ENCODE assay signal across 10 cellular contexts in genomic region chr17:61451538-61452300, GRCh38. TPM values are rescaled to one million over a fixed set of nuclear protein-coding genes. Genes with fewer than 3 reads are reported as not detected.
DNase-seq lines count a peak whose midpoint lies in the region; ATAC-seq, FAIRE-seq and TF ChIP-seq lines count a peak whose summit lies in the region.
"Had no signal": no experiment of that assay in that cellular context is flagged by ENCODE, and none has a peak within 500 bp of the region (broad histone marks: within the 10 kb centered on the region; RNA-seq: fewer than 3 reads in every experiment).

No MANE protein-coding gene starts in this region.

- peaks cover 68 to 90% of the 10 kb centered on the region in 2 experiments for H3K27me3 ChIP-seq in endothelial cell of umbilical vein (ENCODE audit: control insufficient read depth in 2 of 2, insufficient read depth in 2 of 2, low read length in 2 of 2)
- H3K27me3 ChIP-seq in transverse colon, result peaks cover 99% of the 10 kb centered on the region

- peaks cover 2% of the 10 kb centered on the region for H4K20me1 ChIP-seq in endothelial cell of umbilical vein (replicated peaks; ENCODE audit: control insufficient read depth, extremely low read depth, insufficient read depth, low read length)

- H3K9me3 ChIP-seq in endothelial cell of umbilical vein (replicated peaks; ENCODE audit: control insufficient read depth, insufficient read depth, low read length), result no peaks in the 10 kb centered on the region
- no peaks in the 10 kb centered on the region for H3K9me3 ChIP-seq in mesodermal cell (ENCODE audit: control insufficient read depth, low read length)
- H3K9me3 ChIP-seq in transverse colon, result no peaks in the 10 kb centered on the region

- H3K27ac ChIP-seq in endothelial cell of umbilical vein (ENCODE audit: insufficient read depth, low read depth, low read length), result no peak overlapping the region
- no peak overlapping the region for H3K27ac ChIP-seq in mesodermal cell (ENCODE audit: low read depth, low read length, severe bottlenecking)
- H3K27ac ChIP-seq in transverse colon, result no peak overlapping the region

- H3K9me1 ChIP-seq in endothelial cell of umbilical vein (replicated peaks; ENCODE audit: control insufficient read depth, extremely low read depth, insufficient read depth, low read length), result no peaks in the 10 kb centered on the region

- no peaks in the 10 kb centered on the region for H3K36me3 ChIP-seq in endothelial cell of umbilical vein (ENCODE audit: control insufficient read depth in 2 of 2, extremely low read depth in 1 of 2, insufficient read depth in 2 of 2, low read length in 2 of 2)
- no peaks in the 10 kb centered on the region for H3K36me3 ChIP-seq in mesodermal cell (ENCODE audit: control insufficient read depth, insufficient read depth, low read length)
- no peaks in the 10 kb centered on the region for H3K36me3 ChIP-seq in transverse colon

- H3K4me1 ChIP-seq in endothelial cell of umbilical vein (ENCODE audit: control insufficient read depth, extremely low read depth, insufficient read depth, low read length), result peaks cover 3% of the 10 kb centered on the region
- H3K4me1 ChIP-seq in mesodermal cell (ENCODE audit: control insufficient read depth, insufficient read depth, low read length, poor library complexity, severe bottlenecking), result peaks cover 15% of the 10 kb centered on the region
- peaks cover 18 to 30% (median 21%) of the 10 kb centered on the region in 4 donors for H3K4me1 ChIP-seq in transverse colon

- BruUV-seq in endothelial cell of umbilical vein (replicated peaks; lab: Mats Ljungman, UMichigan), result no TSS peak

- TF ChIP-seq EP300 in transverse colon (IDR thresholded peaks at IDR 0.05; ENCODE audit: low read depth), result no peak

- POLR2A ChIA-PET in activated naive CD8-positive, alpha-beta T cell treated with anti-CD3 and anti-CD28 coated beads, Interleukin-2, amount 10 ng/mL, durations not matched to agents 7 days and 5 days (lab: Charles Lee), result no interaction called here
- POLR2A ChIA-PET in endothelial cell of umbilical vein (lab: Charles Lee), result no interaction called here

- TF ChIP-seq POLR2A in endothelial cell of umbilical vein (IDR thresholded peaks at IDR 0.05; ENCODE audit: low read depth, low read length) (no peak), transverse colon (IDR thresholded peaks at IDR 0.05) (no peak)

- dilution Hi-C loops in endothelial cell of umbilical vein (cut with MboI; ENCODE audit: extremely low pct_ligation_motif_present, low sequenced_read_pairs), result no loop called here

- no peak for TF ChIP-seq CTCF in endothelial cell of umbilical vein (IDR thresholded peaks at IDR 0.05; ENCODE audit: extremely low read depth in 1 of 2, insufficient read depth in 1 of 2, low read depth in 1 of 2, low read length in 2 of 2)
- no peak for TF ChIP-seq CTCF in transverse colon (IDR thresholded peaks at IDR 0.05)

- H2AFZ ChIP-seq in endothelial cell of umbilical vein (ENCODE audit: low read depth, low read length), result no peak overlapping the region

- no peak overlapping the region for H3K4me3 Mint-ChIP-seq in activated naive CD8-positive, alpha-beta T cell treated with anti-CD3 and anti-CD28 coated beads, Interleukin-2, amount 10 ng/mL, durations not matched to agents 7 days and 5 days
- H3K4me3 Mint-ChIP-seq in activated naive CD8-positive, alpha-beta T cell treated with anti-CD3 and anti-CD28 coated beads, Interleukin-2, amount 50 U/mL, for 24 hours, result no peak overlapping the region

- no peaks in the 10 kb centered on the region for H3K9me3 Mint-ChIP-seq in activated naive CD8-positive, alpha-beta T cell treated with anti-CD3 and anti-CD28 coated beads, Interleukin-2, amount 10 ng/mL, durations not matched to agents 7 days and 5 days
- H3K9me3 Mint-ChIP-seq in activated naive CD8-positive, alpha-beta T cell treated with anti-CD3 and anti-CD28 coated beads, Interleukin-2, amount 50 U/mL, for 24 hours, result no peaks in the 10 kb centered on the region

- H3K36me3 Mint-ChIP-seq in activated naive CD8-positive, alpha-beta T cell treated with anti-CD3 and anti-CD28 coated beads, Interleukin-2, amount 10 ng/mL, durations not matched to agents 7 days and 5 days, result no peaks in the 10 kb centered on the region
- no peaks in the 10 kb centered on the region for H3K36me3 Mint-ChIP-seq in activated naive CD8-positive, alpha-beta T cell treated with anti-CD3 and anti-CD28 coated beads, Interleukin-2, amount 50 U/mL, for 24 hours (ENCODE audit: low read depth)

- FAIRE-seq in endothelial cell of umbilical vein (lab: Jason Lieb, UNC), result no peak

- CTCF ChIA-PET in endothelial cell of umbilical vein (lab: Charles Lee), result interaction anchor here (2.0 kb wide), 1 partner anchor 16 kb away, joined by 7 read pairs; no protein-coding TSS in a partner anchor

- peak; percentile 14 for ATAC-seq in activated naive CD8-positive, alpha-beta T cell treated with anti-CD3 and anti-CD28 coated beads, Interleukin-2, amount 10 ng/mL, durations not matched to agents 7 days and 5 days (ENCODE audit: low read depth)
- ATAC-seq in activated naive CD8-positive, alpha-beta T cell treated with anti-CD3 and anti-CD28 coated beads, Interleukin-2, amount 50 U/mL, for 24 hours, result no peak

- no peak overlapping the region for H3K4me3 ChIP-seq in endothelial cell of umbilical vein (replicated peaks in 1 of 3; ENCODE audit: insufficient read depth in 1 of 3, low read depth in 1 of 3, low read length in 3 of 3)
- H3K4me3 ChIP-seq in mesodermal cell (ENCODE audit: extremely low read depth, insufficient read depth, low read length, poor library complexity, severe bottlenecking), result peak overlapping the region; percentile 29
- H3K4me3 ChIP-seq in transverse colon, result peak overlapping the region in 3 of 4 donors; percentile 5 to 42 (median 24)

- no peak for DNase-seq in activated naive CD8-positive, alpha-beta T cell treated with anti-CD3 and anti-CD28 coated beads, Interleukin-2, amount 10 ng/mL, durations not matched to agents 7 days and 5 days
- no peak for DNase-seq in activated naive CD8-positive, alpha-beta T cell treated with anti-CD3 and anti-CD28 coated beads, Interleukin-2, amount 50 U/mL, for 24 hours
- DNase-seq in endothelial cell of umbilical vein (ENCODE audit: low read depth, low spot score), result no peak
- DNase-seq in transverse colon, result no peak
- DNase-seq in NCI-H82 (lab: John Stamatoyannopoulos, UW), result no peak
- no peak for DNase-seq in activated CD4-positive, alpha-beta T cell treated with anti-CD3 and anti-CD28 coated beads, Interleukin-2, amount 50 U/mL, for 4 hours
- no peak for DNase-seq in NCI-H128 (lab: John Stamatoyannopoulos, UW; ENCODE audit: unreplicated experiment)
- DNase-seq: GOT3; stimulated activated CD4-positive, alpha-beta T cell treated with anti-CD3 and anti-CD28 coated beads, Interleukin-2, amount 100 ng/mL, for 48 hours had no signal

- intact Hi-C loops in endothelial cell of umbilical vein (cut with micrococcal nuclease) (loop anchor here (2.0 kb wide), 1 partner anchor 37 kb away; no protein-coding TSS in a partner anchor), transverse colon (cut with DNase I; ENCODE audit: low total_unique reads) (no loop called here)

- 5 to 7% methylated on average over 47 to 63 of the region's 75 CpGs for WGBS in mesodermal cell (ENCODE audit: insufficient coverage in 2 of 2), 2 experiments
- 16% methylated on average over 55 of the region's 75 CpGs; no CpG with 5 or more reads in 1 of the 2 donors for WGBS in transverse colon (ENCODE audit: low coverage in 1 of 2), 2 donors

- H3K4me2 ChIP-seq in endothelial cell of umbilical vein (ENCODE audit: insufficient read depth, low read length), result no peak overlapping the region

- H3K9ac ChIP-seq in endothelial cell of umbilical vein (replicated peaks; ENCODE audit: extremely low read depth, insufficient read depth, low read length), result no peak overlapping the region

- in situ Hi-C loops in transverse colon (cut with MboI; ENCODE audit: low pct_ligation_motif_present in 1 of 4, low pct_unique_long_range_greater_than_20kb in 1 of 4, low sequenced_read_pairs in 3 of 4), result no loop called here

- peaks cover 7% of the 10 kb centered on the region for H3K4me1 Mint-ChIP-seq in activated naive CD8-positive, alpha-beta T cell treated with anti-CD3 and anti-CD28 coated beads, Interleukin-2, amount 10 ng/mL, durations not matched to agents 7 days and 5 days
- peaks cover 19% of the 10 kb centered on the region for H3K4me1 Mint-ChIP-seq in activated naive CD8-positive, alpha-beta T cell treated with anti-CD3 and anti-CD28 coated beads, Interleukin-2, amount 50 U/mL, for 24 hours

- no peaks in the 10 kb centered on the region for H3K79me2 ChIP-seq in endothelial cell of umbilical vein (ENCODE audit: control insufficient read depth, insufficient read depth, low read length)

- H3K27ac Mint-ChIP-seq in activated naive CD8-positive, alpha-beta T cell treated with anti-CD3 and anti-CD28 coated beads, Interleukin-2, amount 10 ng/mL, durations not matched to agents 7 days and 5 days, result no peak overlapping the region
- no peak overlapping the region for H3K27ac Mint-ChIP-seq in activated naive CD8-positive, alpha-beta T cell treated with anti-CD3 and anti-CD28 coated beads, Interleukin-2, amount 50 U/mL, for 24 hours

- peaks cover 77% of the 10 kb centered on the region for H3K27me3 Mint-ChIP-seq in activated naive CD8-positive, alpha-beta T cell treated with anti-CD3 and anti-CD28 coated beads, Interleukin-2, amount 10 ng/mL, durations not matched to agents 7 days and 5 days
- H3K27me3 Mint-ChIP-seq in activated naive CD8-positive, alpha-beta T cell treated with anti-CD3 and anti-CD28 coated beads, Interleukin-2, amount 50 U/mL, for 24 hours, result peaks cover 63% of the 10 kb centered on the region

RNA-seq across cellular contexts. Expression of gene TBX4, which starts 0.5 kb away (rescaled TPM):
- total RNA-seq in activated naive CD8-positive, alpha-beta T cell treated with anti-CD3 and anti-CD28 coated beads, Interleukin-2, amount 10 ng/mL, durations not matched to agents 7 days and 5 days, result not detected
- total RNA-seq in endothelial cell of umbilical vein (not detected in 2 replicates), transverse colon (1 to 10 TPM in 1 of 4 donors, not detected in 3; 2.4 TPM)
- not detected in 2 replicates for polyA plus RNA-seq in endothelial cell of umbilical vein
- not detected in 2 replicates for polyA plus RNA-seq in endothelial cell of umbilical vein (2011; cell fraction: cytosol; rRNA removed)
- polyA plus RNA-seq in endothelial cell of umbilical vein (2011; cell fraction: nucleus; rRNA removed), result not detected in 2 replicates
- polyA plus RNA-seq in endothelial cell of umbilical vein (2012), result not detected in 2 replicates
- polyA minus RNA-seq in endothelial cell of umbilical vein, result not detected in 2 replicates
- polyA minus RNA-seq in endothelial cell of umbilical vein (2011; cell fraction: cytosol; rRNA and poly(A)+ RNA removed), result not detected
- polyA minus RNA-seq in endothelial cell of umbilical vein (2011; cell fraction: nucleus; rRNA and poly(A)+ RNA removed), result not detected in 2 replicates
- 4.6 TPM for polyA plus RNA-seq in mesodermal cell (2013, experiment 1 of 2)
- polyA plus RNA-seq in mesodermal cell (2013, experiment 2 of 2), result 6.8 TPM

RNA-seq across cellular contexts. Expression of gene TBX2, which starts 52.1 kb away (rescaled TPM):
- not detected for total RNA-seq in activated naive CD8-positive, alpha-beta T cell treated with anti-CD3 and anti-CD28 coated beads, Interleukin-2, amount 10 ng/mL, durations not matched to agents 7 days and 5 days
- total RNA-seq in endothelial cell of umbilical vein (not detected in 2 replicates), transverse colon (10 to 100 TPM in 2 of 4 donors, 1 to 10 TPM in 2; 2.6 to 13.5 (median 8.7) TPM)
- not detected in 2 replicates for polyA plus RNA-seq in endothelial cell of umbilical vein
- polyA plus RNA-seq in endothelial cell of umbilical vein (2011; cell fraction: cytosol; rRNA removed), result 0.01 TPM in 1 of 2 replicates, not detected in the other
- polyA plus RNA-seq in endothelial cell of umbilical vein (2011; cell fraction: nucleus; rRNA removed), result not detected in 2 replicates
- not detected in 2 replicates for polyA plus RNA-seq in endothelial cell of umbilical vein (2012)
- polyA minus RNA-seq in endothelial cell of umbilical vein, result not detected in 2 replicates
- 0.82 TPM for polyA minus RNA-seq in endothelial cell of umbilical vein (2011; cell fraction: cytosol; rRNA and poly(A)+ RNA removed)
- polyA minus RNA-seq in endothelial cell of umbilical vein (2011; cell fraction: nucleus; rRNA and poly(A)+ RNA removed), result not detected in 2 replicates
- 15.1 TPM for polyA plus RNA-seq in mesodermal cell (2013, experiment 1 of 2)
- polyA plus RNA-seq in mesodermal cell (2013, experiment 2 of 2), result 11.4 TPM

Comparison
In these comparisons a context has a peak if more than half of its experiments do, and no peak if none do; other contexts are left out.
1. H3K4me3 ChIP-seq: peak in mesodermal cell (single experiment) and transverse colon (3 of 4); none in endothelial cell of umbilical vein (0 of 3).